ENCODE assay signal across 8 cellular contexts in genomic region chr10:102151774-102152544, GRCh38. TPM values are rescaled to one million over a fixed set of nuclear protein-coding genes. Genes with fewer than 3 reads are reported as not detected.
DNase-seq lines count a peak whose midpoint lies in the region; ATAC-seq lines count a peak whose summit lies in the region.

Gene NOLC1 (plus strand): TSS chr10:102152389. CDS start chr10:102152411, 22 bp downstream.

- H3K36me3 Mint-ChIP-seq in IgD-negative memory B cell, result peaks cover 6% of the 10 kb centered on the region

- H3K4me1 Mint-ChIP-seq in IgD-negative memory B cell, result peaks cover 21 to 25% (median 22%) of the 10 kb centered on the region in 3 donors

- DNase-seq in DMS 273 treated with DMSO at 0.1 percent for 48 hours (lab: John Stamatoyannopoulos, UW) (peak; percentile 94), OCI-M2 (lab: John Stamatoyannopoulos, UW; ENCODE audit: unreplicated experiment) (peak; percentile 93), activated T-cell treated with anti-CD3 and anti-CD28 coated beads for 4 hours (peak; percentile 100), epidermal melanocyte (ENCODE audit: insufficient read length, low spot score) (peak; percentile 95), middle frontal gyrus (ENCODE audit: extremely low spot score, low spot score) (peak; percentile 94)
- peak; percentile 99 to 100 for DNase-seq in stimulated activated CD8-positive, alpha-beta memory T cell treated with anti-CD3 and anti-CD28 coated beads, Interleukin-2, amount 100 ng/mL, for 48 hours (ENCODE audit: low read depth in 2 of 2)

- peak; percentile 95 for ATAC-seq in GM21529 (IDR thresholded peaks at IDR 0.05; ENCODE audit: unreplicated experiment)

- peak within 1 kb of the TSS; percentile 80 to 98 (median 97) for H3K27ac Mint-ChIP-seq in IgD-negative memory B cell

- H3K27me3 Mint-ChIP-seq in IgD-negative memory B cell, result peaks cover 1% of the 10 kb centered on the region

- H3K9me3 Mint-ChIP-seq in IgD-negative memory B cell, result no peaks in the 10 kb centered on the region

- H3K4me3 Mint-ChIP-seq in IgD-negative memory B cell, result peak within 1 kb of the TSS; percentile 90 to 98 (median 96)

RNA-seq across cellular contexts. Expression of gene NOLC1, which starts in this region (rescaled TPM):
- polyA plus RNA-seq in IgD-negative memory B cell, result 56.9 TPM

Comparison
In these comparisons a context has a peak if more than half of its experiments do, and no peak if none do; other contexts are left out.
1. Peak in every context shown above with its lines: DNase-seq and ATAC-seq.